ENCODE assay signal across 8 cellular contexts in the genomic region with DNA sequence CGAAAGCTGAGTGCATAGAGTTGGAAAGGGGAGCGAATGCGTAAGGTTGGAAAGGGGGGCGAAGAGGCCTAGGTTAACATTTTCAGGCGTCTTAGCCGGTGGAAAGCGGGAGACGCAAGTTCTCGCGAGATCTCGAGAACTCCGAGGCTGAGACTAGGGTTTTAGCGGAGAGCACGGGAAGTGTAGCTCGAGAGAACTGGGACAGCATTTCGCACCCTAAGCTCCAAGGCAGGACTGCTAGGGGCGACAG. TPM values are rescaled to one million over a fixed set of nuclear protein-coding genes. Genes with fewer than 3 reads are reported as not detected.
DNase-seq lines count a peak whose midpoint lies in the region; ATAC-seq and TF ChIP-seq lines count a peak whose summit lies in the region.

No MANE protein-coding gene starts in this region.

- DNase-seq in DMS 273 treated with DMSO at 0.1 percent for 48 hours (lab: John Stamatoyannopoulos, UW) (peak; percentile 97), NCI-H774 (lab: John Stamatoyannopoulos, UW) (peak; percentile 67), cardiac muscle cell (ENCODE audit: low read depth in 1 of 2, low spot score in 1 of 2) (peak; percentile 73 to 88), progenitor cell of endocrine pancreas (ENCODE audit: low spot score, unreplicated experiment) (peak; percentile 40), C1 segment of cervical spinal cord (lab: John Stamatoyannopoulos, UW) (no peak)
- DNase-seq in activated naive CD8-positive, alpha-beta T cell treated with anti-CD3 and anti-CD28 coated beads, Interleukin-2, amount 50 U/mL, for 16 hours (ENCODE audit: low read depth, low spot score): peak; percentile 22

- H3K4me1 Mint-ChIP-seq in progenitor cell of endocrine pancreas (ENCODE audit: low read depth): peaks cover 17% of the 10 kb centered on the region

- H3K9me3 ChIP-seq in cardiac muscle cell (ENCODE audit: low read depth): no peaks in the 10 kb centered on the region

- ATAC-seq in GM19455 (IDR thresholded peaks at IDR 0.05; ENCODE audit: unreplicated experiment) (peak; percentile 30), HG03558 (IDR thresholded peaks at IDR 0.05; ENCODE audit: extremely low read depth, unreplicated experiment) (peak; percentile 15)

- H3K27ac ChIP-seq in cardiac muscle cell: peak overlapping the region; percentile 99

- no peaks in the 10 kb centered on the region for H3K9me3 Mint-ChIP-seq in progenitor cell of endocrine pancreas (ENCODE audit: low read depth)

- no peaks in the 10 kb centered on the region for H3K36me3 ChIP-seq in cardiac muscle cell

- no peaks in the 10 kb centered on the region for H3K27me3 Mint-ChIP-seq in progenitor cell of endocrine pancreas

- H3K36me3 Mint-ChIP-seq in progenitor cell of endocrine pancreas (ENCODE audit: insufficient read depth): peaks cover 7% of the 10 kb centered on the region

- peak overlapping the region; percentile 59 for H3K4me3 ChIP-seq in cardiac muscle cell

- peak overlapping the region; percentile 99 for H3K27ac Mint-ChIP-seq in progenitor cell of endocrine pancreas

- peak overlapping the region; percentile 80 for H3K4me3 Mint-ChIP-seq in progenitor cell of endocrine pancreas (ENCODE audit: low read depth)

- TF ChIP-seq CTCF in cardiac muscle cell (IDR thresholded peaks at IDR 0.05; ENCODE audit: low read depth, low read length) (no peak), progenitor cell of endocrine pancreas (IDR thresholded peaks at IDR 0.05; ENCODE audit: unreplicated experiment) (no peak)

- peaks cover 12% of the 10 kb centered on the region for H3K4me1 ChIP-seq in cardiac muscle cell (ENCODE audit: low read depth)

- no peaks in the 10 kb centered on the region for H3K27me3 ChIP-seq in cardiac muscle cell

RNA-seq across cellular contexts. Expression of gene DDX3X, which starts 0.3 kb away (rescaled TPM):
- 140 and 161 TPM in 2 replicates for total RNA-seq in cardiac muscle cell
- 79.4 and 95.5 TPM in 2 replicates for polyA plus RNA-seq in cardiac muscle cell
- 308 and 338 TPM in 2 replicates for total RNA-seq in progenitor cell of endocrine pancreas

Comparison
In these comparisons a context has a peak if more than half of its experiments do, and no peak if none do; other contexts are left out.
1. DNase-seq: peak in DMS 273 treated with DMSO at 0.1 percent for 48 hours (single experiment), NCI-H774 (single experiment), activated naive CD8-positive, alpha-beta T cell treated with anti-CD3 and anti-CD28 coated beads, Interleukin-2, amount 50 U/mL, for 16 hours (single experiment), cardiac muscle cell (2 of 2) and progenitor cell of endocrine pancreas (single experiment); none in C1 segment of cervical spinal cord (0 of 14).